Comparison of ENCODE assay signal across 8 cellular contexts in genomic region chr6:7235712-7236311, GRCh38.
A peak's percentile ranks its signal among the peaks of the same experiment; 100 is the strongest.
DNase-seq lines count a peak whose midpoint lies in the region; ATAC-seq, FAIRE-seq and TF ChIP-seq lines count a peak whose summit lies in the region.

No MANE protein-coding gene starts in this region.

- 91 to 95% methylated on average over 8 to 9 of the region's 9 CpGs for WGBS in endodermal cell (ENCODE audit: insufficient coverage in 1 of 2, insufficient read length in 1 of 2), 2 experiments
- WGBS in small intestine, 3 donors = 19 to 56% (median 42%) methylated on average over 9 of the region's 9 CpGs

- H3K9ac ChIP-seq in endodermal cell (ENCODE audit: extremely low read depth, low read length, poor library complexity, severe bottlenecking) = peak overlapping the region; percentile 6

- H3K36me3 ChIP-seq in endodermal cell (ENCODE audit: control insufficient read depth, insufficient read depth, low read length) = peaks cover 51% of the 10 kb centered on the region
- peaks cover 14 to 29% of the 10 kb centered on the region in 2 donors for H3K36me3 ChIP-seq in small intestine (ENCODE audit: control insufficient read depth in 2 of 2, insufficient read depth in 2 of 2, low read length in 2 of 2)

- H3K4me1 ChIP-seq in endodermal cell (ENCODE audit: control insufficient read depth, insufficient read depth, low read length) = no peaks in the 10 kb centered on the region
- H3K4me1 ChIP-seq in small intestine (ENCODE audit: control insufficient read depth in 2 of 2, insufficient read depth in 1 of 2, low read depth in 1 of 2, low read length in 1 of 2) = no peaks in the 10 kb centered on the region

- H3K27ac ChIP-seq in endodermal cell (ENCODE audit: low read depth, low read length) (no peak overlapping the region), small intestine (ENCODE audit: low read depth in 1 of 2, low read length in 1 of 2) (peak overlapping the region in 1 of 2 donors; percentile 84)

- no peak for ATAC-seq in HG03139 (IDR thresholded peaks at IDR 0.05; ENCODE audit: unreplicated experiment)

- FAIRE-seq in small intestine (lab: Jason Lieb, UNC) = no peak

- H3K27me3 ChIP-seq in endodermal cell (ENCODE audit: control insufficient read depth, insufficient read depth, low read length, poor library complexity, severe bottlenecking) (no peaks in the 10 kb centered on the region), small intestine (ENCODE audit: control insufficient read depth in 2 of 2, insufficient read depth in 2 of 2, low read length in 2 of 2) (no peaks in the 10 kb centered on the region)

- DNase-seq in NCI-H510A treated with DMSO at 0.1 percent for 48 hours (lab: John Stamatoyannopoulos, UW) = peak; percentile 40
- DNase-seq in NCI-H510A (lab: John Stamatoyannopoulos, UW) = no peak
- DNase-seq in NCI-H2029 (lab: John Stamatoyannopoulos, UW) = peak; percentile 97
- peak; percentile 32 for DNase-seq in endodermal cell
- DNase-seq in small intestine = peak; percentile 38
- no peak for DNase-seq in pons (ENCODE audit: low spot score)
- DNase-seq in HFFc6 = no peak

- H3K36me3 Mint-ChIP-seq in endodermal cell (ENCODE audit: low read depth) (peaks cover 44% of the 10 kb centered on the region), HFFc6 (ENCODE audit: low read depth) (peaks cover 10% of the 10 kb centered on the region; the same call in 1 of the 2 replicates)

- H3K9me3 ChIP-seq in endodermal cell (ENCODE audit: control insufficient read depth, low read length) (no peaks in the 10 kb centered on the region), small intestine (ENCODE audit: control insufficient read depth, low read depth) (no peaks in the 10 kb centered on the region)

- H3K9me3 Mint-ChIP-seq in endodermal cell (no peaks in the 10 kb centered on the region), HFFc6 (no peaks in the 10 kb centered on the region)

- H3K4me3 ChIP-seq in endodermal cell (ENCODE audit: low read length) (no peak overlapping the region), small intestine (ENCODE audit: low read depth in 1 of 2, low read length in 2 of 2) (no peak overlapping the region)

- H3K4me1 Mint-ChIP-seq in endodermal cell = peaks cover 6% of the 10 kb centered on the region
- peaks cover 30% of the 10 kb centered on the region for H3K4me1 Mint-ChIP-seq in HFFc6 (ENCODE audit: low read depth)

- no peak overlapping the region for H3K4me3 Mint-ChIP-seq in endodermal cell
- H3K4me3 Mint-ChIP-seq in HFFc6 = no peak overlapping the region

- H3K27ac Mint-ChIP-seq in endodermal cell (peak overlapping the region; percentile 10), HFFc6 (no peak overlapping the region)

- no peak for TF ChIP-seq CTCF in endodermal cell (conservative IDR thresholded peaks at IDR 0.05)
- no peak for TF ChIP-seq CTCF in HFFc6 (IDR thresholded peaks at IDR 0.05)

- H3K27me3 Mint-ChIP-seq in endodermal cell (ENCODE audit: insufficient read depth) (no peaks in the 10 kb centered on the region), HFFc6 (ENCODE audit: insufficient read depth) (peaks cover 2% of the 10 kb centered on the region; the same call in 1 of the 2 replicates)

Comparison
In these comparisons a context has a peak if more than half of its experiments do, and no peak if none do; other contexts are left out.
1. DNase-seq: peak in NCI-H510A treated with DMSO at 0.1 percent for 48 hours (single experiment), NCI-H2029 (single experiment), endodermal cell (single experiment) and small intestine (single experiment); none in NCI-H510A (single experiment), pons (single experiment) and HFFc6 (single experiment).